1 cellular context compared by ENCODE assay signal in genomic region chr18:8177330-8178016, GRCh38.
TF ChIP-seq lines count a peak whose summit lies in the region.

No MANE protein-coding gene starts in this region.

TF ChIP-seq in HEK293, 187 proteins besides CTCF, POLR2A, EP300 and RAD21 (continued from another document):
- 0 out of 2 replicates have a peak, but pooled peaks have one; percentile 31 for TF ChIP-seq SP2 (tag by site-specific recombination; IDR thresholded peaks at IDR 0.05)
TF ChIP-seq in HEK293: peak in this region for 10.
